In the genomic region with DNA sequence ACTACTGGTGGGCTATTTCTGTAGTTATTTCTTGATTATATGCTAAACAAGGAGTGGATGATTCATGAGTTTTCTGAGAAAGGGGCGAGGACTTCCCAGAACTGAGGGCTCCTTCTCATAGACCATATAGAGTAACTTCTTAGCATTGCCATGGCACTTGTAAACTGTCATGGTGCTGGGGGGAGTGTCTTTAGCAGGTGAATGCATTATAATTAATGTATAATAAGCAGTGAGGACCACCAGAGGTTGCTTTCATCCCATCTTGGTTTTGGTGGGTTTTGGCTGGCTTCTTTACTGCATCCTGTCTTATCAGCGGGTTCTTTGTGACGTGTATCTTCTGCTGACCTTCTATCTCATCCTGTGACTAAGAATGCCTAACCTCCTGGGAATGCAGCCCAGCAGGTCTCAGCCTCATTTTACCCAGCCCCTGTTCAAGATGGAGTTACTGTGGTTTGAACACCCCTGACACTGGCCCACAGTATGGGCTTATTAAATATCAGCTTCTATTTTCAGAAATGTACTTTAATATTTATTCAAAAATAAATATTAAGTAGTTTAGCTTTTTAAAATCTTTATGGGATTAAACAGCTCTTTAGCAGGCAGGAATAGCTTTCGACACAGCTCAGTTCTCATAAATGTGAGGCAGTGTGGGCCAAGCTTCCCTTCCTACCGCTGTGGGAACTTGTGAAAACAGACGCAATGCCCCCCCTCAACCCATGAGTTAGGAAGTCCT, we compare ENCODE assay signal across 15 cellular contexts. TPM values are rescaled to one million over a fixed set of nuclear protein-coding genes. Genes with fewer than 3 reads are reported as not detected.
DNase-seq lines count a peak whose midpoint lies in the region; ATAC-seq and TF ChIP-seq lines count a peak whose summit lies in the region.
"Had no signal": no experiment of that assay in that cellular context is flagged by ENCODE, and none has a peak within 500 bp of the region (broad histone marks: within the 10 kb centered on the region; RNA-seq: fewer than 3 reads in every experiment).

No MANE protein-coding gene starts in this region.

- no peak overlapping the region for H3K9ac ChIP-seq in BLaER1 treated with 17β-estradiol and CSF1 and Interleukin-3, amounts not matched to agents 10 nM and 100 nM
- peak overlapping the region; percentile 27; the same call in 1 of the 2 replicates for H3K9ac ChIP-seq in PC-3 (ENCODE audit: low read length)

- TF ChIP-seq EP300 in sigmoid colon (IDR thresholded peaks at IDR 0.05), result no peak
- TF ChIP-seq EP300 in stomach (IDR thresholded peaks at IDR 0.05), result no peak

- BruUV-seq in PC-3 (replicated peaks; lab: Mats Ljungman, UMichigan), result no TSS peak

- ATAC-seq in PC-3, result no peak
- ATAC-seq in GM19395 (IDR thresholded peaks at IDR 0.05; ENCODE audit: unreplicated experiment), result no peak
- ATAC-seq: HepG2, right lobe of liver had no signal

- no peaks in the 10 kb centered on the region for H3K9me2 ChIP-seq in PC-3 (replicated peaks; ENCODE audit: low read length)

- intact Hi-C loops in PC-3 (cut with micrococcal nuclease) (no loop called here), sigmoid colon (cut with DNase I) (no loop called here), stomach (cut with DNase I; ENCODE audit: low total_unique reads) (loop anchor here (5.0 kb wide), 1 partner anchor 290 kb away; no protein-coding TSS in a partner anchor)

- peaks cover 12 to 23% (median 18%) of the 10 kb centered on the region in 10 experiments; a peak in 19 of 20 replicates for H3K4me1 ChIP-seq in BLaER1 treated with 17β-estradiol and CSF1 and Interleukin-3, amounts not matched to agents 10 nM and 100 nM
- H3K4me1 ChIP-seq in PC-3 (ENCODE audit: insufficient read depth, low read length) (peaks cover 26% of the 10 kb centered on the region), sigmoid colon (peaks cover 0 to 47% (median 37%) of the 10 kb centered on the region in 4 donors), stomach (peaks cover 0 to 30% (median 17%) of the 10 kb centered on the region in 4 donors)
- H3K4me1 ChIP-seq: right lobe of liver had no signal

- peak; percentile 23 for DNase-seq in PC-3
- DNase-seq in activated naive CD4-positive, alpha-beta T cell treated with anti-CD3 and anti-CD28 coated beads, Interleukin-2, amount 10 ng/mL, durations not matched to agents 7 days and 5 days, result peak; percentile 62
- no peak for DNase-seq in sigmoid colon
- DNase-seq in stomach, result no peak
- no peak for DNase-seq in activated gamma-delta T cell (lab: John Stamatoyannopoulos, UW)
- DNase-seq in DMS 273 (lab: John Stamatoyannopoulos, UW; ENCODE audit: unreplicated experiment), result no peak
- DNase-seq: effector CD8-positive, alpha-beta T cell; NCI-H146; NCI-H748 treated with DMSO at 0.1 percent for 48 hours; right lobe of liver had no signal

- 84 to 90% methylated on average over 6 of the region's 6 CpGs for WGBS in sigmoid colon, 2 donors
- 74 to 84% (median 80%) methylated on average over 6 of the region's 6 CpGs for WGBS in stomach, 5 donors

- no peaks in the 10 kb centered on the region for H3K36me3 Mint-ChIP-seq in activated naive CD4-positive, alpha-beta T cell treated with anti-CD3 and anti-CD28 coated beads, Interleukin-2, amount 10 ng/mL, durations not matched to agents 7 days and 5 days

- peaks cover 25% of the 10 kb centered on the region for H3K27me3 Mint-ChIP-seq in activated naive CD4-positive, alpha-beta T cell treated with anti-CD3 and anti-CD28 coated beads, Interleukin-2, amount 10 ng/mL, durations not matched to agents 7 days and 5 days

- no peaks in the 10 kb centered on the region for H3F3A ChIP-seq in PC-3 (ENCODE audit: low read length, unreplicated experiment)

- peaks cover 11% of the 10 kb centered on the region for H3K4me1 Mint-ChIP-seq in activated naive CD4-positive, alpha-beta T cell treated with anti-CD3 and anti-CD28 coated beads, Interleukin-2, amount 10 ng/mL, durations not matched to agents 7 days and 5 days

- H4K20me1 ChIP-seq in BLaER1 treated with 17β-estradiol and CSF1 and Interleukin-3, amounts not matched to agents 10 nM and 100 nM, result no peaks in the 10 kb centered on the region
- H4K20me1 ChIP-seq in PC-3 (ENCODE audit: low read length), result no peaks in the 10 kb centered on the region

- no peaks in the 10 kb centered on the region; a peak in 1 of 22 replicates for H3K27me3 ChIP-seq in BLaER1 treated with 17β-estradiol and CSF1 and Interleukin-3, amounts not matched to agents 10 nM and 100 nM
- H3K27me3 ChIP-seq in PC-3 (ENCODE audit: low read length) (no peaks in the 10 kb centered on the region), sigmoid colon (no peaks in the 10 kb centered on the region), stomach (no peaks in the 10 kb centered on the region)
- H3K27me3 ChIP-seq: right lobe of liver had no signal

- H3K36me3 ChIP-seq in BLaER1 treated with 17β-estradiol and CSF1 and Interleukin-3, amounts not matched to agents 10 nM and 100 nM, result no peaks in the 10 kb centered on the region
- no peaks in the 10 kb centered on the region for H3K36me3 ChIP-seq in PC-3 (ENCODE audit: low read depth, low read length)
- H3K36me3 ChIP-seq in sigmoid colon, result no peaks in the 10 kb centered on the region
- no peaks in the 10 kb centered on the region for H3K36me3 ChIP-seq in stomach
- H3K36me3 ChIP-seq: right lobe of liver had no signal

- POLR2A ChIA-PET in PC-3 (lab: Charles Lee; ENCODE audit: unreplicated experiment), result no interaction called here

- H3K27ac Mint-ChIP-seq in activated naive CD4-positive, alpha-beta T cell treated with anti-CD3 and anti-CD28 coated beads, Interleukin-2, amount 10 ng/mL, durations not matched to agents 7 days and 5 days, result no peak overlapping the region
- H3K27ac Mint-ChIP-seq: nephron had no signal

- H3K9me3 ChIP-seq in BLaER1 treated with 17β-estradiol and CSF1 and Interleukin-3, amounts not matched to agents 10 nM and 100 nM (replicated peaks in 1 of 11), result peaks cover 8 to 18% (median 14%) of the 10 kb centered on the region in 11 experiments; a peak in 19 of 22 replicates
- no peaks in the 10 kb centered on the region for H3K9me3 ChIP-seq in PC-3 (ENCODE audit: low read length)
- no peaks in the 10 kb centered on the region for H3K9me3 ChIP-seq in sigmoid colon
- no peaks in the 10 kb centered on the region for H3K9me3 ChIP-seq in stomach
- H3K9me3 ChIP-seq: right lobe of liver had no signal

- H3K4me3 Mint-ChIP-seq in activated naive CD4-positive, alpha-beta T cell treated with anti-CD3 and anti-CD28 coated beads, Interleukin-2, amount 10 ng/mL, durations not matched to agents 7 days and 5 days, result no peak overlapping the region
- H3K4me3 Mint-ChIP-seq: nephron had no signal

- CTCF ChIA-PET in PC-3 (lab: Charles Lee), result no interaction called here
- CTCF ChIA-PET in activated naive CD4-positive, alpha-beta T cell treated with anti-CD3 and anti-CD28 coated beads, Interleukin-2, amount 10 ng/mL, durations not matched to agents 7 days and 5 days (lab: Charles Lee), result interaction anchor here (0.9 to 7.5 kb wide), 2 partner anchors 9 to 147 kb away, joined by 4 to 96 read pairs; no protein-coding TSS in a partner anchor

- TF ChIP-seq CTCF in PC-3 (conservative IDR thresholded peaks at IDR 0.05; ENCODE audit: low read depth, low read length) (no peak), sigmoid colon (IDR thresholded peaks at IDR 0.05) (no peak), stomach (IDR thresholded peaks at IDR 0.05) (no peak)

- no peaks in the 10 kb centered on the region for H3K9me3 Mint-ChIP-seq in activated naive CD4-positive, alpha-beta T cell treated with anti-CD3 and anti-CD28 coated beads, Interleukin-2, amount 10 ng/mL, durations not matched to agents 7 days and 5 days

- H2AFZ ChIP-seq in PC-3 (ENCODE audit: low read length), result no peak overlapping the region

- H3K27ac ChIP-seq in BLaER1 treated with 17β-estradiol and CSF1 and Interleukin-3, amounts not matched to agents 10 nM and 100 nM, result no peak overlapping the region; a peak in 1 of 22 replicates
- H3K27ac ChIP-seq in PC-3 (ENCODE audit: low read length), result peak overlapping the region; percentile 65
- peak overlapping the region; percentile 5 to 84 (median 56) for H3K27ac ChIP-seq in sigmoid colon
- H3K27ac ChIP-seq in stomach, result peak overlapping the region in 2 of 5 donors; percentile 10 to 58
- H3K27ac ChIP-seq: right lobe of liver, SK-N-MC had no signal

- no peak overlapping the region for H3K4me3 ChIP-seq in BLaER1 treated with 17β-estradiol and CSF1 and Interleukin-3, amounts not matched to agents 10 nM and 100 nM
- H3K4me3 ChIP-seq in PC-3 (ENCODE audit: low read length) (no peak overlapping the region), sigmoid colon (no peak overlapping the region), stomach (no peak overlapping the region)
- H3K4me3 ChIP-seq: right lobe of liver, SK-N-MC had no signal

- peak overlapping the region; percentile 9 to 60 (median 37); a peak in 15 of 22 replicates for H3K4me2 ChIP-seq in BLaER1 treated with 17β-estradiol and CSF1 and Interleukin-3, amounts not matched to agents 10 nM and 100 nM
- no peak overlapping the region for H3K4me2 ChIP-seq in PC-3 (ENCODE audit: low read length)

- H3K79me2 ChIP-seq in PC-3 (ENCODE audit: low read length), result no peaks in the 10 kb centered on the region

- TF ChIP-seq POLR2A in sigmoid colon (IDR thresholded peaks at IDR 0.05) (no peak), stomach (IDR thresholded peaks at IDR 0.05) (no peak)

RNA-seq across cellular contexts. Expression of a gene that starts 44.4 kb away (rescaled TPM):
- 14.8 and 24.8 TPM in 2 replicates for total RNA-seq in PC-3 (2014; rRNA removed)
- 10 to 100 TPM; 11.5 to 18.9 (median 15.7) TPM for total RNA-seq in sigmoid colon
- polyA plus RNA-seq in sigmoid colon, result 10 to 100 TPM; 23.6 to 34.2 (median 30.5) TPM
- 100 to 1,000 TPM in 2 of 5 donors, 10 to 100 TPM in 3; 27.7 to 212 (median 60.3) TPM for total RNA-seq in stomach
- polyA plus RNA-seq in stomach, result 10 to 100 TPM in 2 of 3 donors, 1 to 10 TPM in 1; 9.0 to 19.4 (median 10.0) TPM
- polyA plus RNA-seq: HepG2 had no signal

RNA-seq across cellular contexts. Expression of a gene that starts 55.5 kb away (rescaled TPM):
- total RNA-seq in PC-3 (2014; rRNA removed) (27.7 and 39.7 TPM in 2 replicates), sigmoid colon (10 to 100 TPM; 10.2 to 22.8 (median 16.4) TPM), stomach (10 to 100 TPM; 10.7 to 75.0 (median 26.3) TPM)
- polyA plus RNA-seq in sigmoid colon (10 to 100 TPM in 1 of 3 donors, 1 to 10 TPM in 2; 5.4 to 14.4 (median 6.0) TPM), stomach (10 to 100 TPM; 16.8 to 20.2 (median 18.8) TPM)

Comparison
In these comparisons a context has a peak if more than half of its experiments do, and no peak if none do; other contexts are left out.
1. H3K27ac ChIP-seq: peak in PC-3 (single experiment) and sigmoid colon (4 of 4); none in BLaER1 treated with 17β-estradiol and CSF1 and Interleukin-3, amounts not matched to agents 10 nM and 100 nM (0 of 11).
2. DNase-seq: peak in PC-3 (single experiment) and activated naive CD4-positive, alpha-beta T cell treated with anti-CD3 and anti-CD28 coated beads, Interleukin-2, amount 10 ng/mL, durations not matched to agents 7 days and 5 days (single experiment); none in sigmoid colon (single experiment), stomach (single experiment), activated gamma-delta T cell (single experiment) and DMS 273 (single experiment).